1 cellular context compared by ENCODE assay signal in genomic region chr6:45816674-45817297, GRCh38.
TF ChIP-seq lines count a peak whose summit lies in the region.

No MANE protein-coding gene starts in this region.

TF ChIP-seq in GM23338, 12 proteins besides CTCF, POLR2A, EP300 and RAD21 (continued from another document):
- TF ChIP-seq ZNF462 (CRISPR knock-in tag; IDR thresholded peaks at IDR 0.05): no peak
- no peak for TF ChIP-seq STAT1 (IDR thresholded peaks at IDR 0.05; ENCODE audit: unreplicated experiment)
- no peak for TF ChIP-seq EZH2phosphoT487 (IDR thresholded peaks at IDR 0.05; ENCODE audit: unreplicated experiment)
